Comparison of ENCODE assay signal across 14 cellular contexts in genomic region chr11:13073119-13073981, GRCh38.
DNase-seq lines count a peak whose midpoint lies in the region; ATAC-seq, FAIRE-seq and TF ChIP-seq lines count a peak whose summit lies in the region.
"Had no signal": no experiment of that assay in that cellular context is flagged by ENCODE, and none has a peak within 500 bp of the region (broad histone marks: within the 10 kb centered on the region; RNA-seq: fewer than 3 reads in every experiment).

No MANE protein-coding gene starts in this region.

- no peaks in the 10 kb centered on the region for H3K9me3 Mint-ChIP-seq in astrocyte (ENCODE audit: unreplicated experiment)
- H3K9me3 Mint-ChIP-seq: CD4-positive, CD25-positive, alpha-beta regulatory T cell; nephron had no signal

- H4K20me1 ChIP-seq in astrocyte (ENCODE audit: insufficient read depth, low read length) = no peaks in the 10 kb centered on the region

- ATAC-seq in sciatic nerve (no peak), T-helper 17 cell (no peak)

- intact Hi-C loops in sciatic nerve (cut with DNase I) = no loop called here
- intact Hi-C loops in cardiac septum (cut with DNase I) = no loop called here

- H3K4me3 ChIP-seq in AG04449 (ENCODE audit: low read depth, low read length) (no peak overlapping the region), astrocyte (ENCODE audit: insufficient read depth, low read depth, low read length) (no peak overlapping the region)
- H3K4me3 ChIP-seq: esophagus squamous epithelium had no signal

- CTCF ChIA-PET in AG04449 (lab: Yijun Ruan, JAX) = interaction anchor here (0.7 kb wide), 1 partner anchor 11 kb away, joined by 3 read pairs; no protein-coding TSS in a partner anchor

- DNase-seq in AG04449 (ENCODE audit: low read depth, low spot score) (peak; percentile 72), HCEC 1CT (peak; percentile 4), astrocyte (ENCODE audit: low read depth) (peak; percentile 87), iris pigment epithelial cell (ENCODE audit: low read depth) (peak; percentile 54), C1 segment of cervical spinal cord (lab: John Stamatoyannopoulos, UW) (no peak), sciatic nerve (ENCODE audit: low spot score) (no peak), T-helper 17 cell (no peak), cardiac septum (ENCODE audit: low spot score) (no peak)
- DNase-seq: CD4-positive, CD25-positive, alpha-beta regulatory T cell; esophagus squamous epithelium; Karpas-422; OCI-M1 had no signal

- no peaks in the 10 kb centered on the region for H3K79me2 ChIP-seq in astrocyte (ENCODE audit: insufficient read depth, low read length)

- no peak overlapping the region for H3K9ac ChIP-seq in astrocyte (ENCODE audit: low read length)

- H2AFZ ChIP-seq in astrocyte (ENCODE audit: low read depth, low read length) = peak overlapping the region; percentile 30

- no peak overlapping the region for H3K4me3 Mint-ChIP-seq in astrocyte (ENCODE audit: unreplicated experiment)
- H3K4me3 Mint-ChIP-seq in T-helper 17 cell = no peak overlapping the region
- H3K4me3 Mint-ChIP-seq: CD4-positive, CD25-positive, alpha-beta regulatory T cell; nephron had no signal

- H3K36me3 Mint-ChIP-seq in astrocyte (ENCODE audit: low read depth, unreplicated experiment) = no peaks in the 10 kb centered on the region
- peaks cover 3% of the 10 kb centered on the region for H3K36me3 Mint-ChIP-seq in T-helper 17 cell (ENCODE audit: low read depth)
- H3K36me3 Mint-ChIP-seq: CD4-positive, CD25-positive, alpha-beta regulatory T cell had no signal

- H3K27ac ChIP-seq in astrocyte (ENCODE audit: low read depth, low read length) = peak overlapping the region; percentile 46
- H3K27ac ChIP-seq: esophagus squamous epithelium had no signal

- POLR2A ChIA-PET in AG04449 (lab: Yijun Ruan, JAX) = no interaction called here

- peaks cover 25% of the 10 kb centered on the region for H3K27me3 ChIP-seq in astrocyte (ENCODE audit: insufficient read depth, low read length)

- no peak overlapping the region for H3K4me2 ChIP-seq in astrocyte (ENCODE audit: low read length)

- no peak for FAIRE-seq in astrocyte (lab: Jason Lieb, UNC)
- FAIRE-seq: islet of Langerhans had no signal

- TF ChIP-seq CTCF in AG04449 (IDR thresholded peaks at IDR 0.05; ENCODE audit: insufficient read depth, low read length, missing control alignments) = no peak
- no peak for TF ChIP-seq CTCF in astrocyte (IDR thresholded peaks at IDR 0.05; ENCODE audit: insufficient read depth, low read depth, low read length)

- H3K4me1 ChIP-seq in astrocyte (ENCODE audit: insufficient read depth, low read length) = no peaks in the 10 kb centered on the region

- H3K27ac Mint-ChIP-seq in astrocyte (ENCODE audit: unreplicated experiment) (peak overlapping the region; percentile 54), T-helper 17 cell (no peak overlapping the region)
- H3K27ac Mint-ChIP-seq: CD4-positive, CD25-positive, alpha-beta regulatory T cell; nephron had no signal

- peaks cover 5% of the 10 kb centered on the region for H3K4me1 Mint-ChIP-seq in astrocyte (ENCODE audit: low read depth, unreplicated experiment)
- H3K4me1 Mint-ChIP-seq in T-helper 17 cell = no peaks in the 10 kb centered on the region
- H3K4me1 Mint-ChIP-seq: CD4-positive, CD25-positive, alpha-beta regulatory T cell; nephron had no signal

- peaks cover 49% of the 10 kb centered on the region for H3K27me3 Mint-ChIP-seq in astrocyte (ENCODE audit: low read depth, unreplicated experiment)
- peaks cover 56% of the 10 kb centered on the region for H3K27me3 Mint-ChIP-seq in T-helper 17 cell

- H3K9me3 ChIP-seq in astrocyte (ENCODE audit: insufficient read depth, low read depth, low read length) (no peaks in the 10 kb centered on the region), T-helper 17 cell (ENCODE audit: control insufficient read depth, low read length, poor library complexity, severe bottlenecking) (no peaks in the 10 kb centered on the region)
- H3K9me3 ChIP-seq: esophagus squamous epithelium had no signal

- no peaks in the 10 kb centered on the region for H3K36me3 ChIP-seq in astrocyte (ENCODE audit: insufficient read depth, low read length)
- H3K36me3 ChIP-seq: esophagus squamous epithelium had no signal

Comparison
In these comparisons a context has a peak if more than half of its experiments do, and no peak if none do; other contexts are left out.
1. DNase-seq: peak in AG04449 (single experiment), HCEC 1CT (single experiment), astrocyte (single experiment) and iris pigment epithelial cell (single experiment); none in C1 segment of cervical spinal cord (0 of 14), sciatic nerve (single experiment), T-helper 17 cell (0 of 3) and cardiac septum (single experiment).